ENCODE assay signal across 20 cellular contexts in genomic region chr19:46629546-46630025, GRCh38. TPM values are rescaled to one million over a fixed set of nuclear protein-coding genes. Genes with fewer than 3 reads are reported as not detected.
DNase-seq lines count a peak whose midpoint lies in the region; ATAC-seq, FAIRE-seq and TF ChIP-seq lines count a peak whose summit lies in the region.
"Had no signal": no experiment of that assay in that cellular context is flagged by ENCODE, and none has a peak within 500 bp of the region (broad histone marks: within the 10 kb centered on the region; RNA-seq: fewer than 3 reads in every experiment).

No MANE protein-coding gene starts in this region.

- H3K9me3 ChIP-seq in liver (ENCODE audit: control insufficient read depth in 4 of 4, low read length in 3 of 4) (no peaks in the 10 kb centered on the region), HepG2 (ENCODE audit: low read length) (no peaks in the 10 kb centered on the region)
- H3K9me3 ChIP-seq: esophagus muscularis mucosa, neutrophil had no signal

- peaks cover 29% of the 10 kb centered on the region for H3K4me1 Mint-ChIP-seq in activated naive CD8-positive, alpha-beta T cell treated with anti-CD3 and anti-CD28 coated beads for 36 hours

- ATAC-seq in HepG2 (no peak), left lobe of liver (peak; percentile 51), GM18505 (IDR thresholded peaks at IDR 0.05; ENCODE audit: unreplicated experiment) (no peak), HG02938 (IDR thresholded peaks at IDR 0.05; ENCODE audit: unreplicated experiment) (no peak)
- ATAC-seq: activated CD4-positive, alpha-beta T cell treated with anti-CD3 and anti-CD28 coated beads for 36 hours; activated T-cell treated with anti-CD3 and anti-CD28 coated beads, Interleukin-2, amount 50 U/mL, for 4 hours had no signal

- no peak overlapping the region for H2AFZ ChIP-seq in HepG2 (ENCODE audit: low read length)

- DNase-seq in HepG2 (ENCODE audit: low spot score) (no peak), amniotic epithelial cell (ENCODE audit: low read depth) (peak; percentile 81), left lobe of liver (ENCODE audit: low spot score) (no peak), GM03348 (ENCODE audit: low spot score) (no peak)
- DNase-seq in activated naive CD8-positive, alpha-beta T cell treated with anti-CD3 and anti-CD28 coated beads for 36 hours = no peak
- DNase-seq: ACHN; activated CD4-positive, alpha-beta T cell treated with anti-CD3 and anti-CD28 coated beads for 36 hours; activated T-cell treated with anti-CD3 and anti-CD28 coated beads, Interleukin-2, amount 50 U/mL, for 4 hours; amniotic stem cell; NCI-H1436 treated with DMSO at 0.1 percent for 48 hours; NCI-H510A treated with DMSO at 0.1 percent for 48 hours; stimulated activated CD4-positive, alpha-beta T cell treated with anti-CD3 and anti-CD28 coated beads, Interleukin-4, amount 100 ng/mL, for 4 hours had no signal

- H3K27me3 ChIP-seq in liver (ENCODE audit: control insufficient read depth in 4 of 4, insufficient read depth in 4 of 4, low read length in 3 of 4) (peaks cover 0 to 11% (median 0%) of the 10 kb centered on the region in 4 donors), HepG2 (ENCODE audit: control insufficient read depth in 1 of 2, insufficient read depth in 2 of 2, low read length in 2 of 2) (peaks cover 8 to 24% of the 10 kb centered on the region in 2 experiments; a peak in 4 of 5 replicates)

- 79% methylated on average over 15 of the region's 15 CpGs for WGBS in liver
- WGBS in HepG2 (ENCODE audit: low lambda C conversion rate) = 45% methylated on average over 12 of the region's 15 CpGs

- H3K9ac ChIP-seq in liver (ENCODE audit: low read depth in 1 of 2, low read length in 2 of 2) (no peak overlapping the region), HepG2 (ENCODE audit: insufficient read depth, low read depth, low read length) (no peak overlapping the region)

- in situ Hi-C loops in HepG2 (cut with HindIII; ENCODE audit: extremely low pct_ligation_motif_present, low pct_unique_long_range_greater_than_20kb) = no loop called here

- no peak for TF ChIP-seq CTCF in liver (IDR thresholded peaks at IDR 0.05; ENCODE audit: low read depth, low read length, missing input control)
- TF ChIP-seq CTCF in HepG2 (CRISPR knock-in tag; IDR thresholded peaks at IDR 0.05) = no peak

- peaks cover 17% of the 10 kb centered on the region for H3K36me3 Mint-ChIP-seq in activated naive CD8-positive, alpha-beta T cell treated with anti-CD3 and anti-CD28 coated beads for 36 hours

- no peaks in the 10 kb centered on the region for H3K9me3 Mint-ChIP-seq in activated naive CD8-positive, alpha-beta T cell treated with anti-CD3 and anti-CD28 coated beads for 36 hours
- H3K9me3 Mint-ChIP-seq: activated T-cell treated with anti-CD3 and anti-CD28 coated beads, Interleukin-2, amount 50 U/mL, for 4 hours had no signal

- TF ChIP-seq POLR2A in HepG2 (IDR thresholded peaks at IDR 0.05; ENCODE audit: insufficient read depth in 1 of 2, low read depth in 2 of 2, low read length in 2 of 2) (no peak), GM18505 (IDR thresholded peaks at IDR 0.05; ENCODE audit: borderline replicate concordance, extremely low read depth, insufficient read depth, insufficient read length) (no peak)

- TF ChIP-seq RAD21 in liver (IDR thresholded peaks at IDR 0.05) (no peak), HepG2 (CRISPR knock-in tag; IDR thresholded peaks at IDR 0.05) (no peak)

- no peak overlapping the region for H3K4me2 ChIP-seq in HepG2 (ENCODE audit: low read depth, low read length)

- no peaks in the 10 kb centered on the region for H3K27me3 Mint-ChIP-seq in activated naive CD8-positive, alpha-beta T cell treated with anti-CD3 and anti-CD28 coated beads for 36 hours
- H3K27me3 Mint-ChIP-seq: activated CD4-positive, alpha-beta T cell treated with anti-CD3 and anti-CD28 coated beads for 36 hours had no signal

- H3K4me1 ChIP-seq in liver (ENCODE audit: control insufficient read depth in 4 of 4, insufficient read depth in 4 of 4, low read length in 3 of 4) (peaks cover 4 to 5% (median 4%) of the 10 kb centered on the region in 4 donors), HepG2 (ENCODE audit: insufficient read depth, low read length) (peaks cover 15% of the 10 kb centered on the region)

- H3K79me2 ChIP-seq in HepG2 (ENCODE audit: insufficient read depth, low read length) = no peaks in the 10 kb centered on the region

- no peak overlapping the region for H3K4me3 Mint-ChIP-seq in activated naive CD8-positive, alpha-beta T cell treated with anti-CD3 and anti-CD28 coated beads for 36 hours
- H3K4me3 Mint-ChIP-seq: activated CD4-positive, alpha-beta T cell treated with anti-CD3 and anti-CD28 coated beads for 36 hours; activated T-cell treated with anti-CD3 and anti-CD28 coated beads, Interleukin-2, amount 50 U/mL, for 4 hours had no signal

- no peaks in the 10 kb centered on the region for H4K20me1 ChIP-seq in HepG2 (ENCODE audit: insufficient read depth, low read length)

- H3K4me3 ChIP-seq in liver (ENCODE audit: low read depth in 1 of 3, low read length in 3 of 3) (no peak overlapping the region), HepG2 (replicated peaks in 1 of 3; ENCODE audit: insufficient read depth in 1 of 3, low read depth in 2 of 3, low read length in 3 of 3) (no peak overlapping the region)
- H3K4me3 ChIP-seq: esophagus muscularis mucosa, lung had no signal

- H3K27ac Mint-ChIP-seq in activated naive CD8-positive, alpha-beta T cell treated with anti-CD3 and anti-CD28 coated beads for 36 hours = no peak overlapping the region

- no peaks in the 10 kb centered on the region for H3K36me3 ChIP-seq in liver (ENCODE audit: control insufficient read depth in 4 of 4, insufficient read depth in 3 of 4, low read depth in 1 of 4, low read length in 3 of 4)
- no peaks in the 10 kb centered on the region for H3K36me3 ChIP-seq in HepG2 (replicated peaks in 1 of 2; ENCODE audit: control insufficient read depth in 1 of 2, insufficient read depth in 2 of 2, low read length in 2 of 2)
- H3K36me3 ChIP-seq: esophagus muscularis mucosa, neutrophil had no signal

- no peak for TF ChIP-seq EP300 in HepG2 (IDR thresholded peaks at IDR 0.05; ENCODE audit: low read depth in 2 of 2, low read length in 2 of 2)
- no peak for TF ChIP-seq EP300 in HepG2 (CRISPR knock-in tag; IDR thresholded peaks at IDR 0.05; ENCODE audit: borderline replicate concordance)

- POLR2A ChIA-PET in HepG2 (lab: Yijun Ruan, JAX) = no interaction called here

- no TSS peak for BruUV-seq in HepG2 (replicated peaks; lab: Mats Ljungman, UMichigan)

- CTCF ChIA-PET in HepG2 (lab: Yijun Ruan, JAX; ENCODE audit: low intra/inter-chr PET ratio, low total read pairs) = no interaction called here

- FAIRE-seq in HepG2 (lab: Jason Lieb, UNC) = no peak
- FAIRE-seq: urothelium cell line had no signal

- intact Hi-C loops in HepG2 (cut with micrococcal nuclease; ENCODE audit: unreplicated experiment) = no loop called here

- no peak overlapping the region for H3K27ac ChIP-seq in liver (ENCODE audit: low read depth in 1 of 2, low read length in 2 of 2)
- H3K27ac ChIP-seq in HepG2 (ENCODE audit: extremely low read length, insufficient read depth, low read length) = no peak overlapping the region
- H3K27ac ChIP-seq: esophagus muscularis mucosa, neutrophil had no signal

RNA-seq across cellular contexts. Expression of gene PTGIR, which starts 4.7 kb away (rescaled TPM):
- total RNA-seq in liver = 1 to 10 TPM; 1.4 to 2.8 TPM
- 1 to 10 TPM; 2.9 to 5.9 TPM for polyA plus RNA-seq in liver
- total RNA-seq in HepG2 (2016; rRNA removed; fragmentation: Illumina TruSeq; extraction: Trizol) = not detected in 2 replicates
- not detected in 2 replicates for total RNA-seq in HepG2 (2016; cell fraction: cytosol; rRNA removed; fragmentation: Illumina TruSeq; extraction: Trizol; ENCODE audit: low read depth)
- not detected in 2 replicates for total RNA-seq in HepG2 (2016; cell fraction: insoluble cytoplasmic fraction; rRNA removed; fragmentation: Illumina TruSeq; extraction: Trizol)
- not detected in 2 replicates for total RNA-seq in HepG2 (2016; cell fraction: membrane; rRNA removed; fragmentation: Illumina TruSeq; extraction: Trizol)
- total RNA-seq in HepG2 (2016; cell fraction: nucleus; rRNA removed; fragmentation: Illumina TruSeq; extraction: Trizol) = not detected in 2 replicates
- polyA plus RNA-seq in HepG2 (2011; rRNA removed) = not detected in 2 replicates
- not detected in 2 replicates for polyA plus RNA-seq in HepG2 (2011; cell fraction: cytosol; rRNA removed)
- polyA plus RNA-seq in HepG2 (2011; cell fraction: nucleus; rRNA removed) = not detected in 2 replicates
- not detected in 2 replicates for polyA plus RNA-seq in HepG2 (2012)
- polyA plus RNA-seq in HepG2 (2016; cell fraction: cytosol; fragmentation: Illumina TruSeq; extraction: Trizol; ENCODE audit: low read depth) = not detected in 2 replicates
- not detected in 2 replicates for polyA plus RNA-seq in HepG2 (2016; cell fraction: insoluble cytoplasmic fraction; fragmentation: Illumina TruSeq; extraction: Trizol; ENCODE audit: low read depth)
- polyA plus RNA-seq in HepG2 (2016; cell fraction: membrane; fragmentation: Illumina TruSeq; extraction: Trizol; ENCODE audit: low read depth) = not detected in 2 replicates
- not detected in 2 replicates for polyA plus RNA-seq in HepG2 (2016; cell fraction: nucleus; fragmentation: Illumina TruSeq; extraction: Trizol; ENCODE audit: insufficient read depth, low read depth)
- polyA minus RNA-seq in HepG2 (2011; rRNA and poly(A)+ RNA removed; ENCODE audit: low replicate concordance) = 0.09 TPM in 1 of 2 replicates, not detected in the other
- not detected in 2 replicates for polyA minus RNA-seq in HepG2 (2011; cell fraction: cytosol; rRNA and poly(A)+ RNA removed)
- not detected in 2 replicates for polyA minus RNA-seq in HepG2 (2011; cell fraction: nucleus; rRNA and poly(A)+ RNA removed)
- 3.0 TPM for total RNA-seq in left lobe of liver
- 10 to 100 TPM; 43.9 to 46.7 TPM for total RNA-seq in activated naive CD8-positive, alpha-beta T cell treated with anti-CD3 and anti-CD28 coated beads for 36 hours

RNA-seq across cellular contexts. Expression of gene GNG8, which starts 6.4 kb away (rescaled TPM):
- total RNA-seq in liver = not detected
- not detected for polyA plus RNA-seq in liver
- total RNA-seq in HepG2 (2016; rRNA removed; fragmentation: Illumina TruSeq; extraction: Trizol) = not detected in 2 replicates
- not detected in 2 replicates for total RNA-seq in HepG2 (2016; cell fraction: cytosol; rRNA removed; fragmentation: Illumina TruSeq; extraction: Trizol; ENCODE audit: low read depth)
- total RNA-seq in HepG2 (2016; cell fraction: insoluble cytoplasmic fraction; rRNA removed; fragmentation: Illumina TruSeq; extraction: Trizol) = not detected in 2 replicates
- total RNA-seq in HepG2 (2016; cell fraction: membrane; rRNA removed; fragmentation: Illumina TruSeq; extraction: Trizol) = not detected in 2 replicates
- total RNA-seq in HepG2 (2016; cell fraction: nucleus; rRNA removed; fragmentation: Illumina TruSeq; extraction: Trizol) = not detected in 2 replicates
- polyA plus RNA-seq in HepG2 (2011; rRNA removed) = not detected in 2 replicates
- polyA plus RNA-seq in HepG2 (2011; cell fraction: cytosol; rRNA removed) = not detected in 2 replicates
- polyA plus RNA-seq in HepG2 (2011; cell fraction: nucleus; rRNA removed) = not detected in 2 replicates
- polyA plus RNA-seq in HepG2 (2012) = not detected in 2 replicates
- not detected in 2 replicates for polyA plus RNA-seq in HepG2 (2016; cell fraction: cytosol; fragmentation: Illumina TruSeq; extraction: Trizol; ENCODE audit: low read depth)
- not detected in 2 replicates for polyA plus RNA-seq in HepG2 (2016; cell fraction: insoluble cytoplasmic fraction; fragmentation: Illumina TruSeq; extraction: Trizol; ENCODE audit: low read depth)
- polyA plus RNA-seq in HepG2 (2016; cell fraction: membrane; fragmentation: Illumina TruSeq; extraction: Trizol; ENCODE audit: low read depth) = not detected in 2 replicates
- not detected in 2 replicates for polyA plus RNA-seq in HepG2 (2016; cell fraction: nucleus; fragmentation: Illumina TruSeq; extraction: Trizol; ENCODE audit: insufficient read depth, low read depth)
- not detected in 2 replicates for polyA minus RNA-seq in HepG2 (2011; rRNA and poly(A)+ RNA removed; ENCODE audit: low replicate concordance)
- polyA minus RNA-seq in HepG2 (2011; cell fraction: cytosol; rRNA and poly(A)+ RNA removed) = not detected in 2 replicates
- not detected in 2 replicates for polyA minus RNA-seq in HepG2 (2011; cell fraction: nucleus; rRNA and poly(A)+ RNA removed)
- not detected for total RNA-seq in left lobe of liver
- 10 to 100 TPM; 20.4 to 21.3 TPM for total RNA-seq in activated naive CD8-positive, alpha-beta T cell treated with anti-CD3 and anti-CD28 coated beads for 36 hours
- total RNA-seq: esophagus muscularis mucosa, H4, lung had no signal
- polyA plus RNA-seq: lung had no signal

RNA-seq across cellular contexts. Expression of gene CALM3, which starts 28.5 kb away (rescaled TPM):
- 100 to 1,000 TPM in 1 of 2 donors, 10 to 100 TPM in 1; 73.3 to 112 TPM for total RNA-seq in liver
- polyA plus RNA-seq in liver = 10 to 100 TPM; 51.4 to 90.0 TPM
- total RNA-seq in HepG2 (2016; rRNA removed; fragmentation: Illumina TruSeq; extraction: Trizol) = 258 and 314 TPM in 2 replicates
- 219 and 253 TPM in 2 replicates for total RNA-seq in HepG2 (2016; cell fraction: cytosol; rRNA removed; fragmentation: Illumina TruSeq; extraction: Trizol; ENCODE audit: low read depth)
- 270 and 297 TPM in 2 replicates for total RNA-seq in HepG2 (2016; cell fraction: insoluble cytoplasmic fraction; rRNA removed; fragmentation: Illumina TruSeq; extraction: Trizol)
- 322 and 352 TPM in 2 replicates for total RNA-seq in HepG2 (2016; cell fraction: membrane; rRNA removed; fragmentation: Illumina TruSeq; extraction: Trizol)
- 95.5 and 96.2 TPM in 2 replicates for total RNA-seq in HepG2 (2016; cell fraction: nucleus; rRNA removed; fragmentation: Illumina TruSeq; extraction: Trizol)
- 232 and 239 TPM in 2 replicates for polyA plus RNA-seq in HepG2 (2011; rRNA removed)
- polyA plus RNA-seq in HepG2 (2011; cell fraction: cytosol; rRNA removed) = 211 and 281 TPM in 2 replicates
- 146 and 178 TPM in 2 replicates for polyA plus RNA-seq in HepG2 (2011; cell fraction: nucleus; rRNA removed)
- 277 and 325 TPM in 2 replicates for polyA plus RNA-seq in HepG2 (2012)
- 495 and 575 TPM in 2 replicates for polyA plus RNA-seq in HepG2 (2016; cell fraction: cytosol; fragmentation: Illumina TruSeq; extraction: Trizol; ENCODE audit: low read depth)
- polyA plus RNA-seq in HepG2 (2016; cell fraction: insoluble cytoplasmic fraction; fragmentation: Illumina TruSeq; extraction: Trizol; ENCODE audit: low read depth) = 466 and 539 TPM in 2 replicates
- 497 and 555 TPM in 2 replicates for polyA plus RNA-seq in HepG2 (2016; cell fraction: membrane; fragmentation: Illumina TruSeq; extraction: Trizol; ENCODE audit: low read depth)
- 259 and 261 TPM in 2 replicates for polyA plus RNA-seq in HepG2 (2016; cell fraction: nucleus; fragmentation: Illumina TruSeq; extraction: Trizol; ENCODE audit: insufficient read depth, low read depth)
- 66.6 and 121 TPM in 2 replicates for polyA minus RNA-seq in HepG2 (2011; rRNA and poly(A)+ RNA removed; ENCODE audit: low replicate concordance)
- polyA minus RNA-seq in HepG2 (2011; cell fraction: cytosol; rRNA and poly(A)+ RNA removed) = 58.1 and 58.6 TPM in 2 replicates
- polyA minus RNA-seq in HepG2 (2011; cell fraction: nucleus; rRNA and poly(A)+ RNA removed) = 33.0 and 37.0 TPM in 2 replicates
- 89.6 TPM for total RNA-seq in left lobe of liver
- 100 to 1,000 TPM; 567 TPM for total RNA-seq in activated naive CD8-positive, alpha-beta T cell treated with anti-CD3 and anti-CD28 coated beads for 36 hours

RNA-seq across cellular contexts. Expression of gene DACT3, which starts 31.4 kb away (rescaled TPM):
- 1 to 10 TPM; 1.0 to 1.1 TPM for total RNA-seq in liver
- polyA plus RNA-seq in liver = 1 to 10 TPM in 1 of 2 donors, under 1 TPM in 1; 0.32 to 1.4 TPM
- 0.04 TPM in 1 of 2 replicates, not detected in the other for total RNA-seq in HepG2 (2016; rRNA removed; fragmentation: Illumina TruSeq; extraction: Trizol)
- total RNA-seq in HepG2 (2016; cell fraction: cytosol; rRNA removed; fragmentation: Illumina TruSeq; extraction: Trizol; ENCODE audit: low read depth) = 0.09 and 0.10 TPM in 2 replicates
- total RNA-seq in HepG2 (2016; cell fraction: insoluble cytoplasmic fraction; rRNA removed; fragmentation: Illumina TruSeq; extraction: Trizol) = 0.04 TPM in 1 of 2 replicates, not detected in the other
- total RNA-seq in HepG2 (2016; cell fraction: membrane; rRNA removed; fragmentation: Illumina TruSeq; extraction: Trizol) = not detected in 2 replicates
- not detected in 2 replicates for total RNA-seq in HepG2 (2016; cell fraction: nucleus; rRNA removed; fragmentation: Illumina TruSeq; extraction: Trizol)
- polyA plus RNA-seq in HepG2 (2011; rRNA removed) = 0.04 TPM in 1 of 2 replicates, not detected in the other
- polyA plus RNA-seq in HepG2 (2011; cell fraction: cytosol; rRNA removed) = 0.03 TPM in 2 replicates
- polyA plus RNA-seq in HepG2 (2011; cell fraction: nucleus; rRNA removed) = not detected in 2 replicates
- polyA plus RNA-seq in HepG2 (2012) = not detected in 2 replicates
- polyA plus RNA-seq in HepG2 (2016; cell fraction: cytosol; fragmentation: Illumina TruSeq; extraction: Trizol; ENCODE audit: low read depth) = 0.07 TPM in 1 of 2 replicates, not detected in the other
- polyA plus RNA-seq in HepG2 (2016; cell fraction: insoluble cytoplasmic fraction; fragmentation: Illumina TruSeq; extraction: Trizol; ENCODE audit: low read depth) = not detected in 2 replicates
- polyA plus RNA-seq in HepG2 (2016; cell fraction: membrane; fragmentation: Illumina TruSeq; extraction: Trizol; ENCODE audit: low read depth) = not detected in 2 replicates
- 0.16 TPM in 1 of 2 replicates, not detected in the other for polyA plus RNA-seq in HepG2 (2016; cell fraction: nucleus; fragmentation: Illumina TruSeq; extraction: Trizol; ENCODE audit: insufficient read depth, low read depth)
- polyA minus RNA-seq in HepG2 (2011; rRNA and poly(A)+ RNA removed; ENCODE audit: low replicate concordance) = 0.09 TPM in 1 of 2 replicates, not detected in the other
- polyA minus RNA-seq in HepG2 (2011; cell fraction: cytosol; rRNA and poly(A)+ RNA removed) = not detected in 2 replicates
- not detected in 2 replicates for polyA minus RNA-seq in HepG2 (2011; cell fraction: nucleus; rRNA and poly(A)+ RNA removed)
- total RNA-seq in left lobe of liver = 1.2 TPM
- total RNA-seq in activated naive CD8-positive, alpha-beta T cell treated with anti-CD3 and anti-CD28 coated beads for 36 hours = 1 to 10 TPM; 3.7 to 3.9 TPM

Comparison
In these comparisons a context has a peak if more than half of its experiments do, and no peak if none do; other contexts are left out.
1. RNA of gene PTGIR, which starts 4.7 kb away (total RNA-seq): 43.9 to 46.7 TPM in activated naive CD8-positive, alpha-beta T cell treated with anti-CD3 and anti-CD28 coated beads for 36 hours; 3.0 TPM in left lobe of liver (single experiment), 1.4 to 2.8 TPM in liver and not detected in HepG2; every median in the first group is over 10 times any median in the second.
2. RNA of gene GNG8, which starts 6.4 kb away (total RNA-seq): 20.4 to 21.3 TPM in activated naive CD8-positive, alpha-beta T cell treated with anti-CD3 and anti-CD28 coated beads for 36 hours; not detected in liver, not detected in HepG2 and not detected in left lobe of liver (single experiment); every median in the first group is over 10 times any median in the second.